In the genomic region with DNA sequence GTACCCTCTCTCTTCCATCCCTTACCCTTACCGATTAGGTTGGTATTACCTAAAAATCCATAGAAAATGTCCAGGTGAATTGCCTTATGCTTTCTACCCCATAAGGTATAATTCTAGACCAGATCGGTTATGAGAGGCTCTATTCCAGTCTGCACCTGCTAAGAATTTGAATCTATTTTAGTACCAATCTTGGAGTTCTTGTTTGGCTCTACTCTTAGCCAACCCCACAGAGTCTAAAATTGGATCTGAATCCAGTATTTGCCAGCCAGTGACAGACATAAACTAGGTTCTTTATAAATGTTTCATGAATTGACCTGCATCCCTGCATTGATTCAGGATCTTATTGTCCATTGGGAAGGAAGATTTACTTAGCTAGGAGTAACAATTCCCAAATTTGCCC, we compare ENCODE assay signal across 17 cellular contexts. TPM values are rescaled to one million over a fixed set of nuclear protein-coding genes. Genes with fewer than 3 reads are reported as not detected.
DNase-seq lines count a peak whose midpoint lies in the region; ATAC-seq, FAIRE-seq and TF ChIP-seq lines count a peak whose summit lies in the region.
"Had no signal": no experiment of that assay in that cellular context is flagged by ENCODE, and none has a peak within 500 bp of the region (broad histone marks: within the 10 kb centered on the region; RNA-seq: fewer than 3 reads in every experiment).

No MANE protein-coding gene starts in this region.

- no peaks in the 10 kb centered on the region for H3K9me3 ChIP-seq in sigmoid colon
- H3K9me3 ChIP-seq: MG63 had no signal

- CTCF ChIA-PET in WTC11 (lab: Charles Lee) = interaction anchor here (0.7 kb wide), 1 partner anchor 1027 kb away, joined by 5 read pairs; no protein-coding TSS in a partner anchor

- no peaks in the 10 kb centered on the region for H3K36me3 ChIP-seq in sigmoid colon
- H3K36me3 ChIP-seq: MG63 had no signal

- peaks cover 15% of the 10 kb centered on the region for H3K4me1 Mint-ChIP-seq in WTC11

- ATAC-seq in left ventricle myocardium superior (peak; percentile 78), WTC11 (no peak), HG02852 (IDR thresholded peaks at IDR 0.05; ENCODE audit: unreplicated experiment) (no peak)

- no peak overlapping the region for H3K4me3 Mint-ChIP-seq in WTC11

- WGBS in sigmoid colon, 2 donors = 95 to 97% methylated on average over 2 of the region's 2 CpGs

- H3K27me3 Mint-ChIP-seq in WTC11 (ENCODE audit: low read depth) = no peaks in the 10 kb centered on the region

- FAIRE-seq in H54 (lab: Jason Lieb, UNC) = peak; percentile 38
- FAIRE-seq: GM12892 had no signal

- no peak for DNase-seq in H54 (ENCODE audit: insufficient read length, low spot score)
- no peak for DNase-seq in left ventricle myocardium superior
- DNase-seq in sigmoid colon = no peak
- no peak for DNase-seq in activated CD8-positive, alpha-beta memory T cell treated with anti-CD3 and anti-CD28 coated beads, Interleukin-2, amount 50 U/mL, for 4 hours
- no peak for DNase-seq in SIG-M5 treated with dmso at 0.1 percent for 504 hours (lab: John Stamatoyannopoulos, UW; ENCODE audit: unreplicated experiment)
- no peak for DNase-seq in WTC11 (ENCODE audit: low spot score)
- DNase-seq: C1 segment of cervical spinal cord, DMS 273 treated with DMSO at 0.1 percent for 48 hours, GOT3, MG63, NCI-H1092 treated with DMSO at 0.1 percent for 48 hours, NCI-H2081 treated with DMSO at 0.1 percent for 48 hours, NCI-H510A treated with DMSO at 0.1 percent for 48 hours, NCI-H82 had no signal

- H3K4me1 ChIP-seq in sigmoid colon = peaks cover 0 to 79% (median 60%) of the 10 kb centered on the region in 4 donors

- H3K9me3 Mint-ChIP-seq in WTC11 = no peaks in the 10 kb centered on the region

- no peaks in the 10 kb centered on the region for H3K27me3 ChIP-seq in sigmoid colon
- H3K27me3 ChIP-seq: MG63 had no signal

- TF ChIP-seq EP300 in sigmoid colon (IDR thresholded peaks at IDR 0.05) = no peak

- no peak overlapping the region for H3K27ac Mint-ChIP-seq in WTC11

- intact Hi-C loops in left ventricle myocardium superior (cut with micrococcal nuclease) (no loop called here), sigmoid colon (cut with DNase I) (no loop called here)

- H3K27ac ChIP-seq in cingulate gyrus (ENCODE audit: low read depth, low read length) (peak overlapping the region; percentile 12), sigmoid colon (peak overlapping the region; percentile 22 to 66 (median 36))

- peaks cover 3% of the 10 kb centered on the region for H3K36me3 Mint-ChIP-seq in WTC11

- H3K4me3 ChIP-seq in sigmoid colon = no peak overlapping the region
- H3K4me3 ChIP-seq: MG63 had no signal

- POLR2A ChIA-PET in WTC11 (lab: Charles Lee) = no interaction called here

- TF ChIP-seq CTCF in sigmoid colon (IDR thresholded peaks at IDR 0.05) = no peak
- TF ChIP-seq CTCF in WTC11 (IDR thresholded peaks at IDR 0.05) = no peak

- no peak for TF ChIP-seq POLR2A in H54 (IDR thresholded peaks at IDR 0.05; ENCODE audit: low read depth, low read length)
- no peak for TF ChIP-seq POLR2A in sigmoid colon (IDR thresholded peaks at IDR 0.05)

TF ChIP-seq in WTC11, 78 proteins besides CTCF, POLR2A, EP300 and RAD21:
- TF ChIP-seq FOXP1 (CRISPR knock-in tag; IDR thresholded peaks at IDR 0.05; ENCODE audit: borderline replicate concordance) (no peak), TEAD1 (CRISPR knock-in tag; IDR thresholded peaks at IDR 0.05) (no peak), FOXK1 (CRISPR knock-in tag; IDR thresholded peaks at IDR 0.05) (no peak), NR3C1 (CRISPR knock-in tag; conservative IDR thresholded peaks at IDR 0.05; ENCODE audit: low read depth) (no peak), ZNF138 (CRISPR knock-in tag; conservative IDR thresholded peaks at IDR 0.05) (no peak)
- TF ChIP-seq, protein P1, sequence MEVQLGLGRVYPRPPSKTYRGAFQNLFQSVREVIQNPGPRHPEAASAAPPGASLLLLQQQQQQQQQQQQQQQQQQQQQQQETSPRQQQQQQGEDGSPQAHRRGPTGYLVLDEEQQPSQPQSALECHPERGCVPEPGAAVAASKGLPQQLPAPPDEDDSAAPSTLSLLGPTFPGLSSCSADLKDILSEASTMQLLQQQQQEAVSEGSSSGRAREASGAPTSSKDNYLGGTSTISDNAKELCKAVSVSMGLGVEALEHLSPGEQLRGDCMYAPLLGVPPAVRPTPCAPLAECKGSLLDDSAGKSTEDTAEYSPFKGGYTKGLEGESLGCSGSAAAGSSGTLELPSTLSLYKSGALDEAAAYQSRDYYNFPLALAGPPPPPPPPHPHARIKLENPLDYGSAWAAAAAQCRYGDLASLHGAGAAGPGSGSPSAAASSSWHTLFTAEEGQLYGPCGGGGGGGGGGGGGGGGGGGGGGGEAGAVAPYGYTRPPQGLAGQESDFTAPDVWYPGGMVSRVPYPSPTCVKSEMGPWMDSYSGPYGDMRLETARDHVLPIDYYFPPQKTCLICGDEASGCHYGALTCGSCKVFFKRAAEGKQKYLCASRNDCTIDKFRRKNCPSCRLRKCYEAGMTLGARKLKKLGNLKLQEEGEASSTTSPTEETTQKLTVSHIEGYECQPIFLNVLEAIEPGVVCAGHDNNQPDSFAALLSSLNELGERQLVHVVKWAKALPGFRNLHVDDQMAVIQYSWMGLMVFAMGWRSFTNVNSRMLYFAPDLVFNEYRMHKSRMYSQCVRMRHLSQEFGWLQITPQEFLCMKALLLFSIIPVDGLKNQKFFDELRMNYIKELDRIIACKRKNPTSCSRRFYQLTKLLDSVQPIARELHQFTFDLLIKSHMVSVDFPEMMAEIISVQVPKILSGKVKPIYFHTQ (CRISPR knock-in tag; IDR thresholded peaks at IDR 0.05) = no peak
- TF ChIP-seq, protein P2, sequence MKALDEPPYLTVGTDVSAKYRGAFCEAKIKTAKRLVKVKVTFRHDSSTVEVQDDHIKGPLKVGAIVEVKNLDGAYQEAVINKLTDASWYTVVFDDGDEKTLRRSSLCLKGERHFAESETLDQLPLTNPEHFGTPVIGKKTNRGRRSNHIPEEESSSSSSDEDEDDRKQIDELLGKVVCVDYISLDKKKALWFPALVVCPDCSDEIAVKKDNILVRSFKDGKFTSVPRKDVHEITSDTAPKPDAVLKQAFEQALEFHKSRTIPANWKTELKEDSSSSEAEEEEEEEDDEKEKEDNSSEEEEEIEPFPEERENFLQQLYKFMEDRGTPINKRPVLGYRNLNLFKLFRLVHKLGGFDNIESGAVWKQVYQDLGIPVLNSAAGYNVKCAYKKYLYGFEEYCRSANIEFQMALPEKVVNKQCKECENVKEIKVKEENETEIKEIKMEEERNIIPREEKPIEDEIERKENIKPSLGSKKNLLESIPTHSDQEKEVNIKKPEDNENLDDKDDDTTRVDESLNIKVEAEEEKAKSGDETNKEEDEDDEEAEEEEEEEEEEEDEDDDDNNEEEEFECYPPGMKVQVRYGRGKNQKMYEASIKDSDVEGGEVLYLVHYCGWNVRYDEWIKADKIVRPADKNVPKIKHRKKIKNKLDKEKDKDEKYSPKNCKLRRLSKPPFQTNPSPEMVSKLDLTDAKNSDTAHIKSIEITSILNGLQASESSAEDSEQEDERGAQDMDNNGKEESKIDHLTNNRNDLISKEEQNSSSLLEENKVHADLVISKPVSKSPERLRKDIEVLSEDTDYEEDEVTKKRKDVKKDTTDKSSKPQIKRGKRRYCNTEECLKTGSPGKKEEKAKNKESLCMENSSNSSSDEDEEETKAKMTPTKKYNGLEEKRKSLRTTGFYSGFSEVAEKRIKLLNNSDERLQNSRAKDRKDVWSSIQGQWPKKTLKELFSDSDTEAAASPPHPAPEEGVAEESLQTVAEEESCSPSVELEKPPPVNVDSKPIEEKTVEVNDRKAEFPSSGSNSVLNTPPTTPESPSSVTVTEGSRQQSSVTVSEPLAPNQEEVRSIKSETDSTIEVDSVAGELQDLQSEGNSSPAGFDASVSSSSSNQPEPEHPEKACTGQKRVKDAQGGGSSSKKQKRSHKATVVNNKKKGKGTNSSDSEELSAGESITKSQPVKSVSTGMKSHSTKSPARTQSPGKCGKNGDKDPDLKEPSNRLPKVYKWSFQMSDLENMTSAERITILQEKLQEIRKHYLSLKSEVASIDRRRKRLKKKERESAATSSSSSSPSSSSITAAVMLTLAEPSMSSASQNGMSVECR (CRISPR knock-in tag; IDR thresholded peaks at IDR 0.05; ENCODE audit: borderline replicate concordance) = no peak
- TF ChIP-seq, protein P3, sequence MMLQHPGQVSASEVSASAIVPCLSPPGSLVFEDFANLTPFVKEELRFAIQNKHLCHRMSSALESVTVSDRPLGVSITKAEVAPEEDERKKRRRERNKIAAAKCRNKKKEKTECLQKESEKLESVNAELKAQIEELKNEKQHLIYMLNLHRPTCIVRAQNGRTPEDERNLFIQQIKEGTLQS (CRISPR knock-in tag; conservative IDR thresholded peaks at IDR 0.05) = no peak
- TF ChIP-seq, protein P4, sequence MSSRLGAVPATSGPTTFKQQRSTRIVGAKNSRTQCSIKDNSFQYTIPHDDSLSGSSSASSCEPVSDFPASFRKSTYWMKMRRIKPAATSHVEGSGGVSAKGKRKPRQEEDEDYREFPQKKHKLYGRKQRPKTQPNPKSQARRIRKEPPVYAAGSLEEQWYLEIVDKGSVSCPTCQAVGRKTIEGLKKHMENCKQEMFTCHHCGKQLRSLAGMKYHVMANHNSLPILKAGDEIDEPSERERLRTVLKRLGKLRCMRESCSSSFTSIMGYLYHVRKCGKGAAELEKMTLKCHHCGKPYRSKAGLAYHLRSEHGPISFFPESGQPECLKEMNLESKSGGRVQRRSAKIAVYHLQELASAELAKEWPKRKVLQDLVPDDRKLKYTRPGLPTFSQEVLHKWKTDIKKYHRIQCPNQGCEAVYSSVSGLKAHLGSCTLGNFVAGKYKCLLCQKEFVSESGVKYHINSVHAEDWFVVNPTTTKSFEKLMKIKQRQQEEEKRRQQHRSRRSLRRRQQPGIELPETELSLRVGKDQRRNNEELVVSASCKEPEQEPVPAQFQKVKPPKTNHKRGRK (CRISPR knock-in tag; IDR thresholded peaks at IDR 0.05; ENCODE audit: borderline replicate concordance) = no peak
- TF ChIP-seq, protein P5, sequence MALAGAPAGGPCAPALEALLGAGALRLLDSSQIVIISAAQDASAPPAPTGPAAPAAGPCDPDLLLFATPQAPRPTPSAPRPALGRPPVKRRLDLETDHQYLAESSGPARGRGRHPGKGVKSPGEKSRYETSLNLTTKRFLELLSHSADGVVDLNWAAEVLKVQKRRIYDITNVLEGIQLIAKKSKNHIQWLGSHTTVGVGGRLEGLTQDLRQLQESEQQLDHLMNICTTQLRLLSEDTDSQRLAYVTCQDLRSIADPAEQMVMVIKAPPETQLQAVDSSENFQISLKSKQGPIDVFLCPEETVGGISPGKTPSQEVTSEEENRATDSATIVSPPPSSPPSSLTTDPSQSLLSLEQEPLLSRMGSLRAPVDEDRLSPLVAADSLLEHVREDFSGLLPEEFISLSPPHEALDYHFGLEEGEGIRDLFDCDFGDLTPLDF (CRISPR knock-in tag; IDR thresholded peaks at IDR 0.05) = no peak

RNA-seq across cellular contexts. Expression of a gene that starts 6.5 kb away (rescaled TPM):
- total RNA-seq in left ventricle myocardium superior = 272 TPM
- 100 to 1,000 TPM; 144 to 201 (median 171) TPM for total RNA-seq in sigmoid colon
- 10 to 100 TPM in 2 of 3 donors, 1 to 10 TPM in 1; 8.8 to 17.4 (median 11.0) TPM for polyA plus RNA-seq in sigmoid colon
- 33.1 to 35.3 TPM (median 33.9 TPM) in 3 replicates for total RNA-seq in WTC11 (2021)

RNA-seq across cellular contexts. Expression of a gene that starts 55.7 kb away (rescaled TPM):
- total RNA-seq in left ventricle myocardium superior (8.8 TPM), sigmoid colon (10 to 100 TPM; 13.2 to 20.3 (median 16.3) TPM), WTC11 (2021) (42.5 to 52.7 TPM (median 49.3 TPM) in 3 replicates)
- 10 to 100 TPM in 1 of 3 donors, 1 to 10 TPM in 2; 3.0 to 11.2 (median 3.0) TPM for polyA plus RNA-seq in sigmoid colon
